19 cellular contexts compared by ENCODE assay signal in the genomic region with DNA sequence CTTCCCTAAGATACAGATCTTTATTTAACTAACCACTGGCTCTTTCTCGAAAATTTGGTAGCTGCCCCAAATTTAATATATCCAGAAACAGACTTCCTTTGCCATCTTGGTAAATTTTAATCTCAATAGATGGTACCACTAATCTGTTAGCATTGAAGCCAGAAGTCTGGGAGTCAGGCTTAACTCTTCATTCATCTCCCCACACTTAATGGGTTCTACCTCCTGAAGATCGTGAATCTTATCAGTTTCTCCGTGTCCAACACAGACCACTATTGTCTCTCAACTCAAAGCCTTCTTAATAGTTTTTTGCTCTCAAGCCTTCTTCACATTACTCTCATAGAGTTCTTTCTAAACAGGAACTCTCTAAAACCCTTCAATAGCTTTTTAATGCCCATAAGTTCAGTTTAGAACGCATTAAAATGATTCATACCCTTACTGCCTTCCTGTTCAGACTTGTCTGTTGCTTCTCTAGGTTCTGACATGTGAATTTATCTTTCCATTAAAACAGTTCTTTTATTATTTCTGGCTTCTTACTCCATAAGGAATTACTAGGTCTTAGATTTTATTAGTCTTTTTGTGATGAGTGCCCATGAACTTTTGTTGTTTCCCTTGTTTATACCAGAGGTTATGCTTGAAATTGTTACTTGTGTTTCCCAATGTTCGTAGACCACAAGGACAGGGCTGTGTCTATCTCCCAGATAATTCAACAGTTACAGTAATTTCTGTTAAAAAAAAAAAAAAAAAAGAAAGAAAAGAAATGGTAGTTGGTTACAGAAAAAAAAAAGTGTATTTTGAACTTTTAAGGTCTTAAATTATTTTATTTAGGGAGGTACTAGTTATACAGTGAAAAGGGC. TPM values are rescaled to one million over a fixed set of nuclear protein-coding genes. Genes with fewer than 3 reads are reported as not detected.
DNase-seq lines count a peak whose midpoint lies in the region; FAIRE-seq and TF ChIP-seq lines count a peak whose summit lies in the region.
"Had no signal": no experiment of that assay in that cellular context is flagged by ENCODE, and none has a peak within 500 bp of the region (broad histone marks: within the 10 kb centered on the region; RNA-seq: fewer than 3 reads in every experiment).

No MANE protein-coding gene starts in this region.

- no peaks in the 10 kb centered on the region for H3K27me3 ChIP-seq in esophagus squamous epithelium
- no peaks in the 10 kb centered on the region for H3K27me3 ChIP-seq in uterus
- H3K27me3 ChIP-seq: MG63, thyroid gland had no signal

- peaks cover 0 to 41% (median 0%) of the 10 kb centered on the region in 3 donors for H3K36me3 ChIP-seq in esophagus squamous epithelium
- H3K36me3 ChIP-seq in uterus = peaks cover 0 to 2% of the 10 kb centered on the region in 2 donors
- H3K36me3 ChIP-seq: prostate gland, thyroid gland had no signal

- no peaks in the 10 kb centered on the region for H3K27me3 Mint-ChIP-seq in type B pancreatic cell
- H3K27me3 Mint-ChIP-seq: dendritic cell treated with granulocyte-macrophage colony-stimulating factor and Interleukin-4, amounts not matched to agents 40 ng/mL and 50 ng/mL, for 4 days had no signal

- H3K4me3 Mint-ChIP-seq in type B pancreatic cell = no peak overlapping the region
- H3K4me3 Mint-ChIP-seq: dendritic cell treated with granulocyte-macrophage colony-stimulating factor and Interleukin-4, amounts not matched to agents 40 ng/mL and 50 ng/mL, for 4 days; T-helper 1 cell treated with Interleukin-12 subunit alpha and Interleukin-12 subunit beta and Interleukin-4 antibody, amounts not matched to agents 30 μg/mL and 1 μg/mL, for 36 hours had no signal

- peak; percentile 20 for DNase-seq in HTR-8/SVneo (ENCODE audit: insufficient read length, low spot score)
- peak; percentile 66 for DNase-seq in amniotic epithelial cell (ENCODE audit: low read depth)
- DNase-seq in esophagus squamous epithelium (lab: John Stamatoyannopoulos, UW) = no peak
- no peak for DNase-seq in type B pancreatic cell (ENCODE audit: extremely low spot score, unreplicated experiment)
- DNase-seq in uterus = no peak
- no peak for DNase-seq in cerebellar cortex (ENCODE audit: low spot score)
- DNase-seq in SHP77 treated with DMSO at 0.1 percent for 48 hours (lab: John Stamatoyannopoulos, UW) = no peak
- DNase-seq: activated CD8-positive, alpha-beta memory T cell treated with anti-CD3 and anti-CD28 coated beads, Interleukin-2, amount 50 U/mL, for 48 hours; activated effector memory CD4-positive, alpha-beta T cell treated with anti-CD3 and anti-CD28 coated beads, Interleukin-2, amount 50 U/mL, for 16 hours; erythroblast; IMR-90; MG63; NCI-H146; SIG-M5; stimulated activated naive CD4-positive, alpha-beta T cell treated with Interleukin-2 at 50 U/mL for 16 hours; thyroid gland had no signal

- H3K27ac Mint-ChIP-seq in type B pancreatic cell = peak overlapping the region; percentile 13
- H3K27ac Mint-ChIP-seq: dendritic cell treated with granulocyte-macrophage colony-stimulating factor and Interleukin-4, amounts not matched to agents 40 ng/mL and 50 ng/mL, for 4 days; T-helper 1 cell treated with Interleukin-12 subunit alpha and Interleukin-12 subunit beta and Interleukin-4 antibody, amounts not matched to agents 30 μg/mL and 1 μg/mL, for 36 hours had no signal

- TF ChIP-seq POLR2A in esophagus squamous epithelium (IDR thresholded peaks at IDR 0.05) = no peak
- no peak for TF ChIP-seq POLR2A in uterus (IDR thresholded peaks at IDR 0.05)

- FAIRE-seq in HTR-8/SVneo (lab: Jason Lieb, UNC) = no peak

- WGBS in esophagus squamous epithelium, 2 donors = 32 to 49% methylated on average over 5 of the region's 5 CpGs

- H3K9me3 Mint-ChIP-seq in type B pancreatic cell = no peaks in the 10 kb centered on the region
- H3K9me3 Mint-ChIP-seq: dendritic cell treated with granulocyte-macrophage colony-stimulating factor and Interleukin-4, amounts not matched to agents 40 ng/mL and 50 ng/mL, for 4 days; T-helper 1 cell treated with Interleukin-12 subunit alpha and Interleukin-12 subunit beta and Interleukin-4 antibody, amounts not matched to agents 30 μg/mL and 1 μg/mL, for 36 hours had no signal

- H3K36me3 Mint-ChIP-seq in type B pancreatic cell = peaks cover 41% of the 10 kb centered on the region

- peak overlapping the region in 3 of 4 donors; percentile 24 to 58 (median 43) for H3K27ac ChIP-seq in esophagus squamous epithelium
- H3K27ac ChIP-seq in uterus = no peak overlapping the region
- H3K27ac ChIP-seq: prostate gland, thyroid gland had no signal

- H3K4me1 Mint-ChIP-seq in type B pancreatic cell (ENCODE audit: unreplicated experiment) = no peaks in the 10 kb centered on the region

- no peak overlapping the region for H3K4me3 ChIP-seq in esophagus squamous epithelium
- H3K4me3 ChIP-seq in uterus = no peak overlapping the region
- H3K4me3 ChIP-seq: MG63, prostate gland, thyroid gland had no signal

- H3K9me3 ChIP-seq in esophagus squamous epithelium (no peaks in the 10 kb centered on the region), uterus (no peaks in the 10 kb centered on the region)
- H3K9me3 ChIP-seq: MG63, prostate gland, thyroid gland had no signal

- intact Hi-C loops in esophagus squamous epithelium (cut with DNase I) = no loop called here
- intact Hi-C loops in uterus (cut with DNase I; ENCODE audit: low total_unique reads) = no loop called here

- TF ChIP-seq CTCF in esophagus squamous epithelium (IDR thresholded peaks at IDR 0.05) (no peak), type B pancreatic cell (conservative IDR thresholded peaks at IDR 0.05) (no peak), uterus (IDR thresholded peaks at IDR 0.05) (no peak)

- H3K4me1 ChIP-seq in esophagus squamous epithelium = peaks cover 0 to 17% (median 0%) of the 10 kb centered on the region in 3 donors
- H3K4me1 ChIP-seq in uterus = no peaks in the 10 kb centered on the region
- H3K4me1 ChIP-seq: prostate gland, thyroid gland had no signal

RNA-seq across cellular contexts. Expression of gene SMARCAD1, which starts 54.7 kb away (rescaled TPM):
- total RNA-seq in esophagus squamous epithelium = 10 to 100 TPM; 13.2 to 26.7 (median 20.8) TPM
- 36.6 and 52.3 TPM in 2 replicates for total RNA-seq in type B pancreatic cell (ENCODE audit: low replicate concordance)
- 10 to 100 TPM; 14.9 to 84.9 (median 23.5) TPM for total RNA-seq in uterus

Comparison
In these comparisons a context has a peak if more than half of its experiments do, and no peak if none do; other contexts are left out.
1. DNase-seq: peak in HTR-8/SVneo (single experiment) and amniotic epithelial cell (single experiment); none in esophagus squamous epithelium (single experiment), type B pancreatic cell (single experiment), uterus (0 of 2), cerebellar cortex (single experiment) and SHP77 treated with DMSO at 0.1 percent for 48 hours (single experiment).
2. H3K27ac ChIP-seq: peak in esophagus squamous epithelium (3 of 4); none in uterus (0 of 2).